2 cellular contexts compared by ENCODE assay signal in genomic region chr9:3954228-3954949, GRCh38.
TF ChIP-seq lines count a peak whose summit lies in the region.

No MANE protein-coding gene starts in this region.

TF ChIP-seq in GM23338, 12 proteins besides CTCF, POLR2A, EP300 and RAD21:
- TF ChIP-seq, protein P1, sequence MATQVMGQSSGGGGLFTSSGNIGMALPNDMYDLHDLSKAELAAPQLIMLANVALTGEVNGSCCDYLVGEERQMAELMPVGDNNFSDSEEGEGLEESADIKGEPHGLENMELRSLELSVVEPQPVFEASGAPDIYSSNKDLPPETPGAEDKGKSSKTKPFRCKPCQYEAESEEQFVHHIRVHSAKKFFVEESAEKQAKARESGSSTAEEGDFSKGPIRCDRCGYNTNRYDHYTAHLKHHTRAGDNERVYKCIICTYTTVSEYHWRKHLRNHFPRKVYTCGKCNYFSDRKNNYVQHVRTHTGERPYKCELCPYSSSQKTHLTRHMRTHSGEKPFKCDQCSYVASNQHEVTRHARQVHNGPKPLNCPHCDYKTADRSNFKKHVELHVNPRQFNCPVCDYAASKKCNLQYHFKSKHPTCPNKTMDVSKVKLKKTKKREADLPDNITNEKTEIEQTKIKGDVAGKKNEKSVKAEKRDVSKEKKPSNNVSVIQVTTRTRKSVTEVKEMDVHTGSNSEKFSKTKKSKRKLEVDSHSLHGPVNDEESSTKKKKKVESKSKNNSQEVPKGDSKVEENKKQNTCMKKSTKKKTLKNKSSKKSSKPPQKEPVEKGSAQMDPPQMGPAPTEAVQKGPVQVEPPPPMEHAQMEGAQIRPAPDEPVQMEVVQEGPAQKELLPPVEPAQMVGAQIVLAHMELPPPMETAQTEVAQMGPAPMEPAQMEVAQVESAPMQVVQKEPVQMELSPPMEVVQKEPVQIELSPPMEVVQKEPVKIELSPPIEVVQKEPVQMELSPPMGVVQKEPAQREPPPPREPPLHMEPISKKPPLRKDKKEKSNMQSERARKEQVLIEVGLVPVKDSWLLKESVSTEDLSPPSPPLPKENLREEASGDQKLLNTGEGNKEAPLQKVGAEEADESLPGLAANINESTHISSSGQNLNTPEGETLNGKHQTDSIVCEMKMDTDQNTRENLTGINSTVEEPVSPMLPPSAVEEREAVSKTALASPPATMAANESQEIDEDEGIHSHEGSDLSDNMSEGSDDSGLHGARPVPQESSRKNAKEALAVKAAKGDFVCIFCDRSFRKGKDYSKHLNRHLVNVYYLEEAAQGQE (IDR thresholded peaks at IDR 0.05; ENCODE audit: unreplicated experiment): no peak
- TF ChIP-seq EZH2phosphoT487 (IDR thresholded peaks at IDR 0.05; ENCODE audit: unreplicated experiment): no peak

TF ChIP-seq in H1, 55 proteins besides CTCF, POLR2A, EP300 and RAD21:
- TF ChIP-seq CHD7 (IDR thresholded peaks at IDR 0.05; ENCODE audit: insufficient replicate concordance, low read length) (peak; percentile 49), POU5F1 (IDR thresholded peaks at IDR 0.05; ENCODE audit: low read depth, low read length) (no peak)
